In genomic region chr21:33558777-33559421, GRCh38 we compare ENCODE assay signal across 14 cellular contexts.
"Had no signal": no experiment of that assay in that cellular context is flagged by ENCODE, and none has a peak within 500 bp of the region (broad histone marks: within the 10 kb centered on the region; RNA-seq: fewer than 3 reads in every experiment).

No MANE protein-coding gene starts in this region.

- H3K9me3 ChIP-seq: tibial artery, uterus had no signal

- H3K36me3 ChIP-seq: uterus had no signal

- H2AFZ ChIP-seq: parathyroid adenoma had no signal

- ATAC-seq: activated naive CD4-positive, alpha-beta T cell treated with anti-CD3 and anti-CD28 coated beads, Interleukin-2, amount 50 U/mL, for 72 hours; left cardiac atrium had no signal

- H3K4me3 Mint-ChIP-seq: activated CD4-positive, alpha-beta memory T cell treated with anti-CD3 and anti-CD28 coated beads for 36 hours; dendritic cell treated with granulocyte-macrophage colony-stimulating factor and Interleukin-4, amounts not matched to agents 40 ng/mL and 50 ng/mL, for 4 days; endodermal cell; neural crest cell; T-helper 2 cell treated with Interferon-gamma antibody and Interleukin-4, amounts not matched to agents 5 μg/mL and 100 μg/mL, for 36 hours had no signal

- H3K9ac ChIP-seq: parathyroid adenoma had no signal

- H3K9me3 Mint-ChIP-seq: activated CD4-positive, alpha-beta memory T cell treated with anti-CD3 and anti-CD28 coated beads for 36 hours; activated naive CD4-positive, alpha-beta T cell treated with anti-CD3 and anti-CD28 coated beads, Interleukin-2, amount 50 U/mL, for 72 hours; dendritic cell treated with granulocyte-macrophage colony-stimulating factor and Interleukin-4, amounts not matched to agents 40 ng/mL and 50 ng/mL, for 4 days; endodermal cell; neural crest cell; T-helper 2 cell treated with Interferon-gamma antibody and Interleukin-4, amounts not matched to agents 5 μg/mL and 100 μg/mL, for 36 hours had no signal

- DNase-seq: activated CD4-positive, alpha-beta memory T cell treated with anti-CD3 and anti-CD28 coated beads for 36 hours; activated CD4-positive, CD25-positive, alpha-beta regulatory T cell treated with anti-CD3 and anti-CD28 coated beads, Interleukin-2, amount 50 U/mL, for 72 hours; activated CD8-positive, alpha-beta memory T cell treated with anti-CD3 and anti-CD28 coated beads, Interleukin-2, amount 50 U/mL, for 4 hours; cerebellar nuclear complex; endodermal cell; left cardiac atrium; tibial artery; uterus had no signal

- H3K27ac ChIP-seq: skin epidermis, tibial artery, uterus had no signal

- H3K27me3 Mint-ChIP-seq: activated CD4-positive, alpha-beta memory T cell treated with anti-CD3 and anti-CD28 coated beads for 36 hours; dendritic cell treated with granulocyte-macrophage colony-stimulating factor and Interleukin-4, amounts not matched to agents 40 ng/mL and 50 ng/mL, for 4 days had no signal

- H3K4me3 ChIP-seq: skin epidermis, tibial artery, uterus had no signal

- H3K27me3 ChIP-seq: tibial artery, uterus had no signal

- H3K27ac Mint-ChIP-seq: activated CD4-positive, alpha-beta memory T cell treated with anti-CD3 and anti-CD28 coated beads for 36 hours; dendritic cell treated with granulocyte-macrophage colony-stimulating factor and Interleukin-4, amounts not matched to agents 40 ng/mL and 50 ng/mL, for 4 days; endodermal cell; T-helper 2 cell treated with Interferon-gamma antibody and Interleukin-4, amounts not matched to agents 5 μg/mL and 100 μg/mL, for 36 hours had no signal
